Comparison of ENCODE assay signal across 2 cellular contexts in genomic region chr9:131033269-131034224, GRCh38.
A peak's percentile ranks its signal among the peaks of the same experiment; 100 is the strongest.
TF ChIP-seq lines count a peak whose summit lies in the region.

No MANE protein-coding gene starts in this region.

TF ChIP-seq in HEK293, 187 proteins besides CTCF, POLR2A, EP300 and RAD21:
- TF ChIP-seq ZNF132 (tag by site-specific recombination; IDR thresholded peaks at IDR 0.05; ENCODE audit: borderline replicate concordance), result no peak
- no peak for TF ChIP-seq ZNF768 (tag by site-specific recombination; IDR thresholded peaks at IDR 0.05)
- TF ChIP-seq ZSCAN4 (tag by site-specific recombination; IDR thresholded peaks at IDR 0.05), result no peak
- peak; percentile 36 for TF ChIP-seq ZFHX2 (tag by site-specific recombination; conservative IDR thresholded peaks at IDR 0.05)
- no peak for TF ChIP-seq SCRT2 (tag by site-specific recombination; IDR thresholded peaks at IDR 0.05)
- TF ChIP-seq SP2 (tag by site-specific recombination; IDR thresholded peaks at IDR 0.05), result no peak
- no peak for TF ChIP-seq ZSCAN23 (tag by site-specific recombination; IDR thresholded peaks at IDR 0.05)
- peak; percentile 89 for TF ChIP-seq KLF1 (tag by site-specific recombination; IDR thresholded peaks at IDR 0.05)
- TF ChIP-seq ZNF157 (tag by site-specific recombination; IDR thresholded peaks at IDR 0.05), result no peak
- no peak for TF ChIP-seq PBX3 (CRISPR knock-in tag; IDR thresholded peaks at IDR 0.05)
- no peak for TF ChIP-seq ZSCAN5A (tag by site-specific recombination; IDR thresholded peaks at IDR 0.05)
- no peak for TF ChIP-seq ZNF16 (tag by site-specific recombination; IDR thresholded peaks at IDR 0.05; ENCODE audit: low read depth)
- TF ChIP-seq ZNF596 (tag by site-specific recombination; IDR thresholded peaks at IDR 0.05), result no peak
- TF ChIP-seq ZNF548 (tag by site-specific recombination; IDR thresholded peaks at IDR 0.05), result no peak
- no peak for TF ChIP-seq ZBTB8A (tag by site-specific recombination; IDR thresholded peaks at IDR 0.05)
- TF ChIP-seq ZNF274 (IDR thresholded peaks at IDR 0.05; ENCODE audit: low read length), result no peak
- no peak for TF ChIP-seq ZNF274 (tag by site-specific recombination; IDR thresholded peaks at IDR 0.05; ENCODE audit: borderline replicate concordance)
- no peak for TF ChIP-seq WT1 (tag by site-specific recombination; IDR thresholded peaks at IDR 0.05)
- TF ChIP-seq EGR2 (tag by site-specific recombination; IDR thresholded peaks at IDR 0.05; ENCODE audit: low read depth), result peak; percentile 60
- no peak for TF ChIP-seq ZSCAN16 (tag by site-specific recombination; IDR thresholded peaks at IDR 0.05)

TF ChIP-seq in H1, 55 proteins besides CTCF, POLR2A, EP300 and RAD21:
- TF ChIP-seq SIX5 (IDR thresholded peaks at IDR 0.05; ENCODE audit: low read depth, low read length) (no peak), SRF (IDR thresholded peaks at IDR 0.05; ENCODE audit: low read depth, low read length) (no peak), SUZ12 (IDR thresholded peaks at IDR 0.05; ENCODE audit: low read length) (no peak), BCL11A (IDR thresholded peaks at IDR 0.05; ENCODE audit: low read depth in 2 of 2, low read length in 2 of 2) (no peak), ATF2 (IDR thresholded peaks at IDR 0.05; ENCODE audit: low read length) (no peak), TBP (IDR thresholded peaks at IDR 0.05; ENCODE audit: low read depth, low read length) (no peak), MAFK (IDR thresholded peaks at IDR 0.05; ENCODE audit: low read depth, low read length) (no peak), CHD7 (IDR thresholded peaks at IDR 0.05; ENCODE audit: insufficient replicate concordance, low read length) (no peak), KDM5A (IDR thresholded peaks at IDR 0.05; ENCODE audit: low read length) (no peak), EGR1 (IDR thresholded peaks at IDR 0.05; ENCODE audit: borderline replicate concordance, low read depth, low read length) (no peak), CTBP2 (IDR thresholded peaks at IDR 0.05; ENCODE audit: borderline replicate concordance, insufficient read depth, insufficient read length, low read length) (no peak), SAP30 (IDR thresholded peaks at IDR 0.05; ENCODE audit: insufficient read depth, insufficient replicate concordance, low read length) (no peak), RFX5 (IDR thresholded peaks at IDR 0.05; ENCODE audit: borderline replicate concordance, low read depth, low read length) (no peak), KDM1A (IDR thresholded peaks at IDR 0.05; ENCODE audit: borderline replicate concordance, low read length) (no peak), TCF12 (IDR thresholded peaks at IDR 0.05; ENCODE audit: low read depth, low read length) (no peak), JUN (IDR thresholded peaks at IDR 0.05; ENCODE audit: low read depth, low read length) (no peak), PHF8 (conservative IDR thresholded peaks at IDR 0.05; ENCODE audit: low read depth, low read length) (no peak), BACH1 (IDR thresholded peaks at IDR 0.05; ENCODE audit: low read length) (no peak)
